ENCODE assay signal across 20 cellular contexts in genomic region chr11:9169595-9170295, GRCh38.
DNase-seq lines count a peak whose midpoint lies in the region; ATAC-seq and FAIRE-seq lines count a peak whose summit lies in the region.
"Had no signal": no experiment of that assay in that cellular context is flagged by ENCODE, and none has a peak within 500 bp of the region (broad histone marks: within the 10 kb centered on the region; RNA-seq: fewer than 3 reads in every experiment).

No MANE protein-coding gene starts in this region.

- peak overlapping the region; percentile 42 for H3K27ac ChIP-seq in epithelial cell of prostate
- H3K27ac ChIP-seq: left ventricle myocardium inferior, right lobe of liver had no signal

- DNase-seq in CD1c-positive myeloid dendritic cell (ENCODE audit: extremely low spot score) (peak; percentile 31), GM18507 (ENCODE audit: extremely low spot score, insufficient read length, low read depth) (no peak), RKO (ENCODE audit: low spot score) (peak; percentile 47), epithelial cell of prostate (ENCODE audit: low read depth, low spot score) (no peak), NCI-H526 (lab: John Stamatoyannopoulos, UW) (no peak), NCI-H1417 treated with DMSO at 0.1 percent for 48 hours (lab: John Stamatoyannopoulos, UW) (no peak)
- no peak for DNase-seq in stimulated activated CD8-positive, alpha-beta memory T cell treated with anti-CD3 and anti-CD28 coated beads, Interleukin-4, amount 100 ng/mL, for 48 hours
- DNase-seq: activated CD8-positive, alpha-beta memory T cell treated with anti-CD3 and anti-CD28 coated beads for 24 hours; activated naive CD4-positive, alpha-beta T cell treated with anti-CD3 and anti-CD28 coated beads, Interleukin-2, amount 10 ng/mL, durations not matched to agents 7 days and 5 days; DMS79 treated with DMSO at 0.1 percent for 48 hours; left ventricle myocardium inferior; MM.1S; NCI-H446; OCI-M1; right lobe of liver; stimulated activated CD4-positive, alpha-beta T cell treated with anti-CD3 and anti-CD28 coated beads, Interleukin-4, amount 100 ng/mL, for 24 hours; stimulated activated naive CD4-positive, alpha-beta T cell treated with Interleukin-2 at 50 U/mL for 16 hours; T-helper 17 cell had no signal

- ATAC-seq in GM18867 (IDR thresholded peaks at IDR 0.05; ENCODE audit: unreplicated experiment) = no peak
- ATAC-seq: right lobe of liver, T-helper 17 cell had no signal

- FAIRE-seq in GM18507 (lab: Jason Lieb, UNC) = peak; percentile 31
- FAIRE-seq: urothelium cell line had no signal

Comparison
In these comparisons a context has a peak if more than half of its experiments do, and no peak if none do; other contexts are left out.
1. DNase-seq: peak in CD1c-positive myeloid dendritic cell (single experiment) and RKO (single experiment); none in GM18507 (single experiment), epithelial cell of prostate (single experiment), stimulated activated CD8-positive, alpha-beta memory T cell treated with anti-CD3 and anti-CD28 coated beads, Interleukin-4, amount 100 ng/mL, for 48 hours (single experiment), NCI-H526 (0 of 2) and NCI-H1417 treated with DMSO at 0.1 percent for 48 hours (single experiment).